In genomic region chr2:67066782-67067181, GRCh38 we compare ENCODE assay signal across 22 cellular contexts.
"Had no signal": no experiment of that assay in that cellular context is flagged by ENCODE, and none has a peak within 500 bp of the region (broad histone marks: within the 10 kb centered on the region; RNA-seq: fewer than 3 reads in every experiment).

No MANE protein-coding gene starts in this region.

- H2AFZ ChIP-seq: PC-9 had no signal

- ATAC-seq: activated T-cell treated with anti-CD3 and anti-CD28 coated beads, Interleukin-2, amount 50 U/mL, for 4 hours; T-helper 17 cell; WTC11 had no signal

- H3K4me3 ChIP-seq: PC-9 had no signal

- H3K27ac ChIP-seq: PC-9 had no signal

- H3K9me3 Mint-ChIP-seq: activated CD4-positive, alpha-beta T cell treated with anti-CD3 and anti-CD28 coated beads, Interleukin-2, amount 10 ng/mL, durations not matched to agents 24 days and 14 days; WTC11 had no signal

- H3K36me3 Mint-ChIP-seq: activated naive CD8-positive, alpha-beta T cell; brain; WTC11 had no signal

- H3K4me3 Mint-ChIP-seq: activated CD4-positive, alpha-beta T cell treated with anti-CD3 and anti-CD28 coated beads, Interleukin-2, amount 10 ng/mL, durations not matched to agents 24 days and 14 days; activated naive CD4-positive, alpha-beta T cell treated with anti-CD3 and anti-CD28 coated beads for 36 hours; activated naive CD8-positive, alpha-beta T cell; activated T-cell treated with anti-CD3 and anti-CD28 coated beads, Interleukin-2, amount 50 U/mL, for 4 hours; brain; T-helper 17 cell; WTC11 had no signal

- DNase-seq: activated CD4-positive, alpha-beta T cell treated with anti-CD3 and anti-CD28 coated beads for 1 hour; activated CD4-positive, alpha-beta T cell treated with anti-CD3 and anti-CD28 coated beads, Interleukin-2, amount 10 ng/mL, durations not matched to agents 24 days and 14 days; activated CD4-positive, alpha-beta T cell treated with anti-CD3 and anti-CD28 coated beads, Interleukin-2, amount 50 U/mL, for 48 hours; activated CD8-positive, alpha-beta memory T cell treated with anti-CD3 and anti-CD28 coated beads for 24 hours; activated gamma-delta T cell; activated naive CD4-positive, alpha-beta T cell treated with anti-CD3 and anti-CD28 coated beads for 36 hours; activated T-cell treated with anti-CD3 and anti-CD28 coated beads, Interleukin-2, amount 50 U/mL, for 4 hours; amygdala; Kasumi-1; KBM-7; NCI-H1105 treated with DMSO at 0.1 percent for 48 hours; NCI-H1436 treated with DMSO at 0.1 percent for 48 hours; NCI-H1930; NCI-H2171; NCI-H2227 treated with DMSO at 0.1 percent for 48 hours; NCI-H774; PC-9; T-helper 17 cell; T-helper 9 cell had no signal

- H3K27ac Mint-ChIP-seq: activated CD4-positive, alpha-beta T cell treated with anti-CD3 and anti-CD28 coated beads, Interleukin-2, amount 10 ng/mL, durations not matched to agents 24 days and 14 days; activated naive CD4-positive, alpha-beta T cell treated with anti-CD3 and anti-CD28 coated beads for 36 hours; activated naive CD8-positive, alpha-beta T cell; brain; T-helper 17 cell; WTC11 had no signal

- H3K27me3 Mint-ChIP-seq: activated CD4-positive, alpha-beta T cell treated with anti-CD3 and anti-CD28 coated beads, Interleukin-2, amount 10 ng/mL, durations not matched to agents 24 days and 14 days; activated naive CD8-positive, alpha-beta T cell; T-helper 17 cell had no signal

- H3K4me1 Mint-ChIP-seq: activated CD4-positive, alpha-beta T cell treated with anti-CD3 and anti-CD28 coated beads, Interleukin-2, amount 10 ng/mL, durations not matched to agents 24 days and 14 days; T-helper 17 cell had no signal

- H3K4me2 ChIP-seq: PC-9 had no signal
